ENCODE assay signal across 8 cellular contexts in genomic region chr12:6788972-6789905, GRCh38. TPM values are rescaled to one million over a fixed set of nuclear protein-coding genes. Genes with fewer than 3 reads are reported as not detected.
DNase-seq lines count a peak whose midpoint lies in the region; ATAC-seq and TF ChIP-seq lines count a peak whose summit lies in the region.

Gene CD4 (plus strand): TSS chr12:6789528. CDS start chr12:6800139, 10,611 bp downstream.

- ATAC-seq in body of pancreas, result no peak
- ATAC-seq in HG03469 (IDR thresholded peaks at IDR 0.05; ENCODE audit: unreplicated experiment), result no peak

- TF ChIP-seq POLR2A in body of pancreas (IDR thresholded peaks at IDR 0.05), result peak in 2 of 3 donors; percentile 28 to 59
- TF ChIP-seq POLR2A in transverse colon (IDR thresholded peaks at IDR 0.05), result peak; percentile 58

- no peaks in the 10 kb centered on the region for H3K9me3 Mint-ChIP-seq in T-helper 1 cell treated with Interleukin-12 subunit alpha and Interleukin-12 subunit beta and Interleukin-4 antibody, amounts not matched to agents 30 μg/mL and 1 μg/mL, for 36 hours

- H3K27me3 ChIP-seq in body of pancreas, result no peaks in the 10 kb centered on the region
- H3K27me3 ChIP-seq in transverse colon, result no peaks in the 10 kb centered on the region

- H3K4me1 ChIP-seq in body of pancreas (no peaks in the 10 kb centered on the region), transverse colon (peaks cover 0 to 14% (median 3%) of the 10 kb centered on the region in 4 donors)

- peaks cover 52% of the 10 kb centered on the region for H3K4me1 Mint-ChIP-seq in T-helper 1 cell treated with Interleukin-12 subunit alpha and Interleukin-12 subunit beta and Interleukin-4 antibody, amounts not matched to agents 30 μg/mL and 1 μg/mL, for 36 hours (ENCODE audit: low read depth)

- peak within 1 kb of the TSS; percentile 95 for H3K27ac Mint-ChIP-seq in T-helper 1 cell treated with Interleukin-12 subunit alpha and Interleukin-12 subunit beta and Interleukin-4 antibody, amounts not matched to agents 30 μg/mL and 1 μg/mL, for 36 hours

- H3K27ac ChIP-seq in body of pancreas, result peak within 1 kb of the TSS in 2 of 4 donors; percentile 8 to 44
- peak within 1 kb of the TSS; percentile 59 to 79 (median 74) for H3K27ac ChIP-seq in transverse colon

- WGBS in body of pancreas, 2 donors, result 48 to 50% methylated on average over 17 to 18 of the region's 18 CpGs
- 66% methylated on average over 18 of the region's 18 CpGs; no CpG with 5 or more reads in 1 of the 2 donors for WGBS in transverse colon (ENCODE audit: low coverage in 1 of 2), 2 donors

- no peaks in the 10 kb centered on the region for H3K27me3 Mint-ChIP-seq in T-helper 1 cell treated with Interleukin-12 subunit alpha and Interleukin-12 subunit beta and Interleukin-4 antibody, amounts not matched to agents 30 μg/mL and 1 μg/mL, for 36 hours (ENCODE audit: low read depth)

- no peak for TF ChIP-seq EP300 in transverse colon (IDR thresholded peaks at IDR 0.05; ENCODE audit: low read depth)

- POLR2A ChIA-PET in HEK293T (lab: Yijun Ruan, JAX), result interaction anchor here (0.8 to 1.4 kb wide), 7 partner anchors 22 to 100 kb away, joined by 3 to 7 read pairs (median 4); partner anchors contain the start of genes GPR162, MLF2, PTMS and ZNF384

- H3K36me3 ChIP-seq in body of pancreas (replicated peaks in 1 of 2; ENCODE audit: insufficient read depth in 1 of 2, low read depth in 2 of 2), result no peaks in the 10 kb centered on the region
- no peaks in the 10 kb centered on the region for H3K36me3 ChIP-seq in transverse colon

- intact Hi-C loops in body of pancreas (cut with DNase I) (no loop called here), transverse colon (cut with DNase I; ENCODE audit: low total_unique reads) (no loop called here)

- DNase-seq in body of pancreas, result peak in 2 of 4 donors; percentile 30 to 75
- DNase-seq in myocyte (ENCODE audit: low read depth), result peak; percentile 5
- DNase-seq in transverse colon, result peak; percentile 67
- no peak for DNase-seq in NCI-H1694 treated with DMSO at 0.1 percent for 48 hours (lab: John Stamatoyannopoulos, UW)
- no peak for DNase-seq in HEK293T (ENCODE audit: extremely low spot score)
- no peak for DNase-seq in foreskin fibroblast

- TF ChIP-seq CTCF in body of pancreas (IDR thresholded peaks at IDR 0.05) (no peak), transverse colon (IDR thresholded peaks at IDR 0.05) (no peak), foreskin fibroblast (IDR thresholded peaks at IDR 0.05; ENCODE audit: low read depth, low read length) (no peak)

- in situ Hi-C loops in transverse colon (cut with MboI; ENCODE audit: low pct_ligation_motif_present in 1 of 4, low pct_unique_long_range_greater_than_20kb in 1 of 4, low sequenced_read_pairs in 3 of 4), result no loop called here

- no peaks in the 10 kb centered on the region for H3K9me3 ChIP-seq in body of pancreas
- H3K9me3 ChIP-seq in transverse colon, result no peaks in the 10 kb centered on the region

- peak within 1 kb of the TSS; percentile 100 for H3K4me3 Mint-ChIP-seq in T-helper 1 cell treated with Interleukin-12 subunit alpha and Interleukin-12 subunit beta and Interleukin-4 antibody, amounts not matched to agents 30 μg/mL and 1 μg/mL, for 36 hours

- CTCF ChIA-PET in HEK293T (lab: Yijun Ruan, JAX), result interaction anchor here (0.6 kb wide), 1 partner anchor 236 kb away, joined by 3 read pairs; no protein-coding TSS in a partner anchor

- H3K4me3 ChIP-seq in body of pancreas (no peak within 1 kb of the TSS), transverse colon (peak within 1 kb of the TSS in 2 of 4 donors; percentile 10 to 43), foreskin fibroblast (ENCODE audit: low read depth in 1 of 2, low read length in 2 of 2) (no peak within 1 kb of the TSS)

- peaks cover 15% of the 10 kb centered on the region for H3K36me3 Mint-ChIP-seq in T-helper 1 cell treated with Interleukin-12 subunit alpha and Interleukin-12 subunit beta and Interleukin-4 antibody, amounts not matched to agents 30 μg/mL and 1 μg/mL, for 36 hours (ENCODE audit: low read depth)

TF ChIP-seq in HEK293T, 16 proteins besides CTCF, POLR2A, EP300 and RAD21:
- TF ChIP-seq LEF1 (IDR thresholded peaks at IDR 0.05; ENCODE audit: borderline replicate concordance), result no peak
- TF ChIP-seq FOXA1 (IDR thresholded peaks at IDR 0.05), result no peak
- TF ChIP-seq ELF4 (IDR thresholded peaks at IDR 0.05), result no peak
- TF ChIP-seq SUZ12 (IDR thresholded peaks at IDR 0.05), result no peak
- TF ChIP-seq FOXK2 (IDR thresholded peaks at IDR 0.05), result no peak
- no peak for TF ChIP-seq ZNF384 (IDR thresholded peaks at IDR 0.05)
- no peak for TF ChIP-seq HDGF (IDR thresholded peaks at IDR 0.05; ENCODE audit: borderline replicate concordance)
- TF ChIP-seq SP1 (IDR thresholded peaks at IDR 0.05), result no peak
- no peak for TF ChIP-seq L3MBTL2 (conservative IDR thresholded peaks at IDR 0.05)
- TF ChIP-seq, protein P1, sequence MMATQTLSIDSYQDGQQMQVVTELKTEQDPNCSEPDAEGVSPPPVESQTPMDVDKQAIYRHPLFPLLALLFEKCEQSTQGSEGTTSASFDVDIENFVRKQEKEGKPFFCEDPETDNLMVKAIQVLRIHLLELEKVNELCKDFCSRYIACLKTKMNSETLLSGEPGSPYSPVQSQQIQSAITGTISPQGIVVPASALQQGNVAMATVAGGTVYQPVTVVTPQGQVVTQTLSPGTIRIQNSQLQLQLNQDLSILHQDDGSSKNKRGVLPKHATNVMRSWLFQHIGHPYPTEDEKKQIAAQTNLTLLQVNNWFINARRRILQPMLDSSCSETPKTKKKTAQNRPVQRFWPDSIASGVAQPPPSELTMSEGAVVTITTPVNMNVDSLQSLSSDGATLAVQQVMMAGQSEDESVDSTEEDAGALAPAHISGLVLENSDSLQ (IDR thresholded peaks at IDR 0.05), result no peak
- TF ChIP-seq BHLHE40 (IDR thresholded peaks at IDR 0.05; ENCODE audit: borderline replicate concordance), result no peak
- TF ChIP-seq FOXM1 (IDR thresholded peaks at IDR 0.05; ENCODE audit: borderline replicate concordance), result no peak
- TF ChIP-seq ARNT (IDR thresholded peaks at IDR 0.05), result no peak
- TF ChIP-seq NFRKB (IDR thresholded peaks at IDR 0.05), result no peak
- TF ChIP-seq CTBP1 (IDR thresholded peaks at IDR 0.05; ENCODE audit: borderline replicate concordance), result no peak

RNA-seq across cellular contexts. Expression of gene CD4, which starts in this region (rescaled TPM):
- total RNA-seq in body of pancreas (1 to 10 TPM; 3.0 to 5.2 TPM), myocyte (not detected in 2 replicates), transverse colon (1 to 10 TPM in 3 of 4 donors, under 1 TPM in 1; 1.00 to 7.9 (median 2.8) TPM)
- polyA plus RNA-seq in myocyte (2012), result 0.95 TPM

Comparison
In these comparisons a context has a peak if more than half of its experiments do, and no peak if none do; other contexts are left out.
1. Peak in DNase-seq in myocyte; RNA of the gene not detected or under 1 TPM.